8 cellular contexts compared by ENCODE assay signal in the genomic region with DNA sequence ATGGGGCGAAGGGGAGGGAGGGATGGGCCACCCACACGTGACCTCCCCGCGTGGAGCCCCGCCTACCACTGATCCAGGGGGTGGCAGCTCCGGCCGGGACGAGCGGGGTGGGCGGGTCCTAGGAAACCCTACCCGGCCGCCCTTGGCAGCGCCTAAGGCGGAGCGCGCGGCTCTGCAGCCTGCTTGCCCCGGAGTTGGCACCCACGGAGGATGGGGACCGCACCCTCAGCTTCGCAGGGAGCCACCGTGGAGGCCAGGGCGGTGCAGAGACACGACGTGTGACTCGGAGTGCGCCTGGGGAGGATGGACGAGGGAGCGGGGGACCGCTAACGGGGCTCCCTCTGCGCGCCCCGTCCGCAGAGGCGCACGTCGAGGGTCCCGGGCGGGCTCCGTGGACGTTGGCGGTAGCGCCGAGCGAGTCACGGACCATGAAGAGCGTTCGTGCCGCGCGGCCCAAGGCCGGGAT. TPM values are rescaled to one million over a fixed set of nuclear protein-coding genes. Genes with fewer than 3 reads are reported as not detected.
DNase-seq lines count a peak whose midpoint lies in the region; ATAC-seq and TF ChIP-seq lines count a peak whose summit lies in the region.

A gene with protein sequence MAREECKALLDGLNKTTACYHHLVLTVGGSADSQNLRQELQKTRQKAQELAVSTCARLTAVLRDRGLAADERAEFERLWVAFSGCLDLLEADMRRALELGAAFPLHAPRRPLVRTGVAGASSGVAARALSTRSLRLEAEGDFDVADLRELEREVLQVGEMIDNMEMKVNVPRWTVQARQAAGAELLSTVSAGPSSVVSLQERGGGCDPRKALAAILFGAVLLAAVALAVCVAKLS (plus strand): TSS at position 129 of the 466 bp plus-strand sequence. CDS start 416 bp downstream, outside the sequence.

- H3K9me3 ChIP-seq in right atrium auricular region: no peaks in the 10 kb centered on the region

- H3K36me3 ChIP-seq in right atrium auricular region: no peaks in the 10 kb centered on the region

- H3K27me3 ChIP-seq in right atrium auricular region: no peaks in the 10 kb centered on the region

- intact Hi-C loops in posterior vena cava (cut with DNase I): no loop called here

- peaks cover 0 to 45% of the 10 kb centered on the region in 2 donors for H3K4me1 ChIP-seq in right atrium auricular region

- ATAC-seq in GM18867 (IDR thresholded peaks at IDR 0.05; ENCODE audit: unreplicated experiment) (peak; percentile 34), GM18909 (IDR thresholded peaks at IDR 0.05; ENCODE audit: poor library complexity, unreplicated experiment) (no peak)

- peak; percentile 70 for DNase-seq in A172 (ENCODE audit: low spot score)
- peak; percentile 74 for DNase-seq in M059J (ENCODE audit: low read depth)
- peak; percentile 58 for DNase-seq in T follicular helper cell (ENCODE audit: low read depth)
- DNase-seq in right atrium auricular region (ENCODE audit: low spot score): peak; percentile 85
- DNase-seq in posterior vena cava (ENCODE audit: low spot score): peak; percentile 93

- H3K27ac ChIP-seq in angular gyrus (ENCODE audit: low read depth, low read length) (peak within 1 kb of the TSS; percentile 66), right atrium auricular region (peak within 1 kb of the TSS; percentile 91 to 92)

- H3K4me3 ChIP-seq in right atrium auricular region: peak within 1 kb of the TSS; percentile 86 to 99

- no peak for TF ChIP-seq CTCF in right atrium auricular region (IDR thresholded peaks at IDR 0.05)

RNA-seq across cellular contexts. Expression of the gene that starts here (rescaled TPM):
- total RNA-seq in A172 (2014; rRNA removed; shearing (Covaris generic)): 1.1 and 2.8 TPM in 2 replicates
- 0.66 and 1.1 TPM in 2 replicates for total RNA-seq in M059J (2014; rRNA removed; shearing (Covaris generic))
- total RNA-seq in right atrium auricular region (10 to 100 TPM in 1 of 2 donors, 1 to 10 TPM in 1; 2.5 to 15.3 TPM), posterior vena cava (under 1 TPM; 0.14 to 0.24 TPM)

Comparison
In these comparisons a context has a peak if more than half of its experiments do, and no peak if none do; other contexts are left out.
1. Peak in DNase-seq in posterior vena cava; RNA of the gene not detected or under 1 TPM.